1 cellular context compared by ENCODE assay signal in the genomic region with DNA sequence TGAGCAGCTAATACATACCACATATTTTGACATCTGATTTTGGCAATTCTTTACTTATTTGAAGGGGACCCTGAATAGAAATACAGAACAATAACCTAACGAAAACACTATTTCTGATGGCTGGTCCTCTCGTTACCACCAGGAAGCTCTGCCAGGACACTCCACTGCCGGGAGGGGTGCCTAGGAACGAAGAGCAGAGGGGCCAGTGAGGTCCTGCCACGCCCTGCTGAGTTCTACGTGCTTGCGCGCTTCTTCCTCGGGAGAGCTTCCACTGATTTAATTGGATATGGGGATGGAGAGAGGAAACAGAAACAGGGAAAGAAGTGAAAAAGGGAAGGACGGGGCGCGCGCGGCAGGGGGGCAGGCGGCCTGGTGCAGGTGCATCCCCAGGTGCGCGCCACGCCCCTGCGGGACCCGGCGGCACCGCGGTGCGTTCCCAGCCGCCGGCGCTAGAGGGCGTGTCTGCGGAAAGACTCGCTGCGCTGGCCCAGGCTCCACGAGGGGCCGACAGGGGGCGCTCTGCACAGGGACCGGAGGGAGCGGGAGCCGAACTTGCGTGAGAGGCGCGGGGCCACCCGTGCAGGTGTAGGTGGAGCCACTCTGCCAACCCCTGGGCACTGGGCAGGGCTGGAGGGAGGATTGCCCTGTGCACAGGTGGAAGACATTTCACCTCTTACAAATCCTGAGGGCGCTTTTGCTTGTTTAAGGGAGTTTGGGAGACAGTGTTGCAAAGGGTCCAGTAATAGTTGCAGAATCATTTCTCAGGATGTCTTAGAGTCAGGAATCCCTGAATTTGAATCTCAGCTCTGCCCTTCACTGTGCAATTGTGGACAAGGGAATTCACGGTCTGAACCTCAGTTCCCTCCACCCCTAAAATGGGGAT.
TF ChIP-seq lines count a peak whose summit lies in the region.

No MANE protein-coding gene starts in this region.

TF ChIP-seq in K562, 482 proteins besides CTCF, POLR2A, EP300 and RAD21 (continued from another document and continues in another):
- TF ChIP-seq, protein P1, sequence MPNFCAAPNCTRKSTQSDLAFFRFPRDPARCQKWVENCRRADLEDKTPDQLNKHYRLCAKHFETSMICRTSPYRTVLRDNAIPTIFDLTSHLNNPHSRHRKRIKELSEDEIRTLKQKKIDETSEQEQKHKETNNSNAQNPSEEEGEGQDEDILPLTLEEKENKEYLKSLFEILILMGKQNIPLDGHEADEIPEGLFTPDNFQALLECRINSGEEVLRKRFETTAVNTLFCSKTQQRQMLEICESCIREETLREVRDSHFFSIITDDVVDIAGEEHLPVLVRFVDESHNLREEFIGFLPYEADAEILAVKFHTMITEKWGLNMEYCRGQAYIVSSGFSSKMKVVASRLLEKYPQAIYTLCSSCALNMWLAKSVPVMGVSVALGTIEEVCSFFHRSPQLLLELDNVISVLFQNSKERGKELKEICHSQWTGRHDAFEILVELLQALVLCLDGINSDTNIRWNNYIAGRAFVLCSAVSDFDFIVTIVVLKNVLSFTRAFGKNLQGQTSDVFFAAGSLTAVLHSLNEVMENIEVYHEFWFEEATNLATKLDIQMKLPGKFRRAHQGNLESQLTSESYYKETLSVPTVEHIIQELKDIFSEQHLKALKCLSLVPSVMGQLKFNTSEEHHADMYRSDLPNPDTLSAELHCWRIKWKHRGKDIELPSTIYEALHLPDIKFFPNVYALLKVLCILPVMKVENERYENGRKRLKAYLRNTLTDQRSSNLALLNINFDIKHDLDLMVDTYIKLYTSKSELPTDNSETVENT (CRISPR knock-in tag; IDR thresholded peaks at IDR 0.05): no peak
- TF ChIP-seq, protein P2, sequence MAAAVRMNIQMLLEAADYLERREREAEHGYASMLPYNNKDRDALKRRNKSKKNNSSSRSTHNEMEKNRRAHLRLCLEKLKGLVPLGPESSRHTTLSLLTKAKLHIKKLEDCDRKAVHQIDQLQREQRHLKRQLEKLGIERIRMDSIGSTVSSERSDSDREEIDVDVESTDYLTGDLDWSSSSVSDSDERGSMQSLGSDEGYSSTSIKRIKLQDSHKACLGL (CRISPR knock-in tag; IDR thresholded peaks at IDR 0.05; ENCODE audit: borderline replicate concordance, poor library complexity, severe bottlenecking): no peak
- TF ChIP-seq, protein P3, sequence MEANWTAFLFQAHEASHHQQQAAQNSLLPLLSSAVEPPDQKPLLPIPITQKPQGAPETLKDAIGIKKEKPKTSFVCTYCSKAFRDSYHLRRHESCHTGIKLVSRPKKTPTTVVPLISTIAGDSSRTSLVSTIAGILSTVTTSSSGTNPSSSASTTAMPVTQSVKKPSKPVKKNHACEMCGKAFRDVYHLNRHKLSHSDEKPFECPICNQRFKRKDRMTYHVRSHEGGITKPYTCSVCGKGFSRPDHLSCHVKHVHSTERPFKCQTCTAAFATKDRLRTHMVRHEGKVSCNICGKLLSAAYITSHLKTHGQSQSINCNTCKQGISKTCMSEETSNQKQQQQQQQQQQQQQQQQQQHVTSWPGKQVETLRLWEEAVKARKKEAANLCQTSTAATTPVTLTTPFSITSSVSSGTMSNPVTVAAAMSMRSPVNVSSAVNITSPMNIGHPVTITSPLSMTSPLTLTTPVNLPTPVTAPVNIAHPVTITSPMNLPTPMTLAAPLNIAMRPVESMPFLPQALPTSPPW (CRISPR knock-in tag; IDR thresholded peaks at IDR 0.05): no peak
- TF ChIP-seq, protein P4, sequence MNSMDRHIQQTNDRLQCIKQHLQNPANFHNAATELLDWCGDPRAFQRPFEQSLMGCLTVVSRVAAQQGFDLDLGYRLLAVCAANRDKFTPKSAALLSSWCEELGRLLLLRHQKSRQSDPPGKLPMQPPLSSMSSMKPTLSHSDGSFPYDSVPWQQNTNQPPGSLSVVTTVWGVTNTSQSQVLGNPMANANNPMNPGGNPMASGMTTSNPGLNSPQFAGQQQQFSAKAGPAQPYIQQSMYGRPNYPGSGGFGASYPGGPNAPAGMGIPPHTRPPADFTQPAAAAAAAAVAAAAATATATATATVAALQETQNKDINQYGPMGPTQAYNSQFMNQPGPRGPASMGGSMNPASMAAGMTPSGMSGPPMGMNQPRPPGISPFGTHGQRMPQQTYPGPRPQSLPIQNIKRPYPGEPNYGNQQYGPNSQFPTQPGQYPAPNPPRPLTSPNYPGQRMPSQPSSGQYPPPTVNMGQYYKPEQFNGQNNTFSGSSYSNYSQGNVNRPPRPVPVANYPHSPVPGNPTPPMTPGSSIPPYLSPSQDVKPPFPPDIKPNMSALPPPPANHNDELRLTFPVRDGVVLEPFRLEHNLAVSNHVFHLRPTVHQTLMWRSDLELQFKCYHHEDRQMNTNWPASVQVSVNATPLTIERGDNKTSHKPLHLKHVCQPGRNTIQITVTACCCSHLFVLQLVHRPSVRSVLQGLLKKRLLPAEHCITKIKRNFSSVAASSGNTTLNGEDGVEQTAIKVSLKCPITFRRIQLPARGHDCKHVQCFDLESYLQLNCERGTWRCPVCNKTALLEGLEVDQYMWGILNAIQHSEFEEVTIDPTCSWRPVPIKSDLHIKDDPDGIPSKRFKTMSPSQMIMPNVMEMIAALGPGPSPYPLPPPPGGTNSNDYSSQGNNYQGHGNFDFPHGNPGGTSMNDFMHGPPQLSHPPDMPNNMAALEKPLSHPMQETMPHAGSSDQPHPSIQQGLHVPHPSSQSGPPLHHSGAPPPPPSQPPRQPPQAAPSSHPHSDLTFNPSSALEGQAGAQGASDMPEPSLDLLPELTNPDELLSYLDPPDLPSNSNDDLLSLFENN (IDR thresholded peaks at IDR 0.05; ENCODE audit: low read depth in 2 of 2, low read length in 2 of 2): 0 out of 4 replicates have a peak, but pooled peaks of 1 of the 2 experiments have one; percentile 13
- no peak for TF ChIP-seq C11orf30 (IDR thresholded peaks at IDR 0.05; ENCODE audit: low read depth)
- no peak for TF ChIP-seq L3MBTL2 (IDR thresholded peaks at IDR 0.05)
- peak; percentile 46; the same call in 1 of the 2 replicates for TF ChIP-seq SAFB (IDR thresholded peaks at IDR 0.05; ENCODE audit: borderline replicate concordance, low read depth, low read length)
- TF ChIP-seq LCOR (CRISPR knock-in tag; IDR thresholded peaks at IDR 0.05): 0 out of 2 replicates have a peak, but pooled peaks have one; percentile 28
- no peak for TF ChIP-seq ZNF41 (CRISPR knock-in tag; conservative IDR thresholded peaks at IDR 0.05)
- TF ChIP-seq ZBTB7A (IDR thresholded peaks at IDR 0.05; ENCODE audit: borderline replicate concordance, control insufficient read depth, low read depth, low read length): 0 out of 2 replicates have a peak, but pooled peaks have one; percentile 18
- TF ChIP-seq ZNF551 (CRISPR knock-in tag; IDR thresholded peaks at IDR 0.05): no peak
- TF ChIP-seq CBX2 (IDR thresholded peaks at IDR 0.05; ENCODE audit: insufficient read depth, low read length, poor library complexity, severe bottlenecking): no peak
- no peak for TF ChIP-seq ZNF785 (CRISPR knock-in tag; IDR thresholded peaks at IDR 0.05)
- TF ChIP-seq ETS2 (tag; IDR thresholded peaks at IDR 0.05; ENCODE audit: borderline replicate concordance, poor library complexity, severe bottlenecking): no peak
- no peak for TF ChIP-seq RAD51 (IDR thresholded peaks at IDR 0.05; ENCODE audit: borderline replicate concordance, low read depth)
- no peak for TF ChIP-seq ZNF282 (CRISPR knock-in tag; IDR thresholded peaks at IDR 0.05)
- TF ChIP-seq SETDB1 (IDR thresholded peaks at IDR 0.05; ENCODE audit: low read length): no peak
- peak; percentile 67 for TF ChIP-seq U2AF1 (optimal IDR thresholded peaks at IDR 0.05; ENCODE audit: low read depth, low read length)
- no peak for TF ChIP-seq CCAR2 (IDR thresholded peaks at IDR 0.05; ENCODE audit: low read depth, low read length)
- TF ChIP-seq FIP1L1 (IDR thresholded peaks at IDR 0.05; ENCODE audit: low read depth, low read length, poor library complexity, severe bottlenecking): peak; percentile 81
- 0 out of 3 replicates have a peak, but pooled peaks of 1 of the 2 experiments have one; percentile 40 for TF ChIP-seq CBX3 (IDR thresholded peaks at IDR 0.05; ENCODE audit: borderline replicate concordance in 1 of 2, low read length in 2 of 2)
- TF ChIP-seq GTF2E2 (tag; IDR thresholded peaks at IDR 0.05): no peak
- TF ChIP-seq, protein P5, sequence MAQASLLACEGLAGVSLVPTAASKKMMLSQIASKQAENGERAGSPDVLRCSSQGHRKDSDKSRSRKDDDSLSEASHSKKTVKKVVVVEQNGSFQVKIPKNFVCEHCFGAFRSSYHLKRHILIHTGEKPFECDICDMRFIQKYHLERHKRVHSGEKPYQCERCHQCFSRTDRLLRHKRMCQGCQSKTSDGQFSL (CRISPR knock-in tag; IDR thresholded peaks at IDR 0.05): no peak
- TF ChIP-seq, protein P5 (tag; IDR thresholded peaks at IDR 0.05): no peak
- TF ChIP-seq RFX5 (IDR thresholded peaks at IDR 0.05; ENCODE audit: low read depth, low read length): no peak
- TF ChIP-seq, protein P6, sequence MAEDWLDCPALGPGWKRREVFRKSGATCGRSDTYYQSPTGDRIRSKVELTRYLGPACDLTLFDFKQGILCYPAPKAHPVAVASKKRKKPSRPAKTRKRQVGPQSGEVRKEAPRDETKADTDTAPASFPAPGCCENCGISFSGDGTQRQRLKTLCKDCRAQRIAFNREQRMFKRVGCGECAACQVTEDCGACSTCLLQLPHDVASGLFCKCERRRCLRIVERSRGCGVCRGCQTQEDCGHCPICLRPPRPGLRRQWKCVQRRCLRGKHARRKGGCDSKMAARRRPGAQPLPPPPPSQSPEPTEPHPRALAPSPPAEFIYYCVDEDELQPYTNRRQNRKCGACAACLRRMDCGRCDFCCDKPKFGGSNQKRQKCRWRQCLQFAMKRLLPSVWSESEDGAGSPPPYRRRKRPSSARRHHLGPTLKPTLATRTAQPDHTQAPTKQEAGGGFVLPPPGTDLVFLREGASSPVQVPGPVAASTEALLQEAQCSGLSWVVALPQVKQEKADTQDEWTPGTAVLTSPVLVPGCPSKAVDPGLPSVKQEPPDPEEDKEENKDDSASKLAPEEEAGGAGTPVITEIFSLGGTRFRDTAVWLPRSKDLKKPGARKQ (CRISPR knock-in tag; IDR thresholded peaks at IDR 0.05): no peak
- no peak for TF ChIP-seq NR4A1 (CRISPR knock-in tag; IDR thresholded peaks at IDR 0.05)
- no peak for TF ChIP-seq NR4A1 (tag; IDR thresholded peaks at IDR 0.05)
- TF ChIP-seq MTA2 (IDR thresholded peaks at IDR 0.05; ENCODE audit: low read depth): no peak
- peak; percentile 71 for TF ChIP-seq CXXC5 (CRISPR knock-in tag; IDR thresholded peaks at IDR 0.05)
- TF ChIP-seq, protein P7, sequence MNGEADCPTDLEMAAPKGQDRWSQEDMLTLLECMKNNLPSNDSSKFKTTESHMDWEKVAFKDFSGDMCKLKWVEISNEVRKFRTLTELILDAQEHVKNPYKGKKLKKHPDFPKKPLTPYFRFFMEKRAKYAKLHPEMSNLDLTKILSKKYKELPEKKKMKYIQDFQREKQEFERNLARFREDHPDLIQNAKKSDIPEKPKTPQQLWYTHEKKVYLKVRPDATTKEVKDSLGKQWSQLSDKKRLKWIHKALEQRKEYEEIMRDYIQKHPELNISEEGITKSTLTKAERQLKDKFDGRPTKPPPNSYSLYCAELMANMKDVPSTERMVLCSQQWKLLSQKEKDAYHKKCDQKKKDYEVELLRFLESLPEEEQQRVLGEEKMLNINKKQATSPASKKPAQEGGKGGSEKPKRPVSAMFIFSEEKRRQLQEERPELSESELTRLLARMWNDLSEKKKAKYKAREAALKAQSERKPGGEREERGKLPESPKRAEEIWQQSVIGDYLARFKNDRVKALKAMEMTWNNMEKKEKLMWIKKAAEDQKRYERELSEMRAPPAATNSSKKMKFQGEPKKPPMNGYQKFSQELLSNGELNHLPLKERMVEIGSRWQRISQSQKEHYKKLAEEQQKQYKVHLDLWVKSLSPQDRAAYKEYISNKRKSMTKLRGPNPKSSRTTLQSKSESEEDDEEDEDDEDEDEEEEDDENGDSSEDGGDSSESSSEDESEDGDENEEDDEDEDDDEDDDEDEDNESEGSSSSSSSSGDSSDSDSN (IDR thresholded peaks at IDR 0.05; ENCODE audit: borderline replicate concordance in 1 of 2, low read depth in 2 of 2, low read length in 2 of 2): 0 out of 4 replicates have a peak, but pooled peaks of 1 of the 2 experiments have one; percentile 32
- no peak for TF ChIP-seq HMG20A (CRISPR knock-in tag; conservative IDR thresholded peaks at IDR 0.05)
- no peak for TF ChIP-seq ZZZ3 (IDR thresholded peaks at IDR 0.05)
- no peak for TF ChIP-seq ZNF174 (CRISPR knock-in tag; IDR thresholded peaks at IDR 0.05)
- peak in 1 of 2 experiments; percentile 65; a peak in 1 of 4 replicates for TF ChIP-seq MAZ (CRISPR knock-in tag; conservative IDR thresholded peaks at IDR 0.05 in 1 of 2, IDR thresholded peaks at IDR 0.05 in 1 of 2)
- TF ChIP-seq TRIM24 (IDR thresholded peaks at IDR 0.05): no peak
- TF ChIP-seq, protein P8, sequence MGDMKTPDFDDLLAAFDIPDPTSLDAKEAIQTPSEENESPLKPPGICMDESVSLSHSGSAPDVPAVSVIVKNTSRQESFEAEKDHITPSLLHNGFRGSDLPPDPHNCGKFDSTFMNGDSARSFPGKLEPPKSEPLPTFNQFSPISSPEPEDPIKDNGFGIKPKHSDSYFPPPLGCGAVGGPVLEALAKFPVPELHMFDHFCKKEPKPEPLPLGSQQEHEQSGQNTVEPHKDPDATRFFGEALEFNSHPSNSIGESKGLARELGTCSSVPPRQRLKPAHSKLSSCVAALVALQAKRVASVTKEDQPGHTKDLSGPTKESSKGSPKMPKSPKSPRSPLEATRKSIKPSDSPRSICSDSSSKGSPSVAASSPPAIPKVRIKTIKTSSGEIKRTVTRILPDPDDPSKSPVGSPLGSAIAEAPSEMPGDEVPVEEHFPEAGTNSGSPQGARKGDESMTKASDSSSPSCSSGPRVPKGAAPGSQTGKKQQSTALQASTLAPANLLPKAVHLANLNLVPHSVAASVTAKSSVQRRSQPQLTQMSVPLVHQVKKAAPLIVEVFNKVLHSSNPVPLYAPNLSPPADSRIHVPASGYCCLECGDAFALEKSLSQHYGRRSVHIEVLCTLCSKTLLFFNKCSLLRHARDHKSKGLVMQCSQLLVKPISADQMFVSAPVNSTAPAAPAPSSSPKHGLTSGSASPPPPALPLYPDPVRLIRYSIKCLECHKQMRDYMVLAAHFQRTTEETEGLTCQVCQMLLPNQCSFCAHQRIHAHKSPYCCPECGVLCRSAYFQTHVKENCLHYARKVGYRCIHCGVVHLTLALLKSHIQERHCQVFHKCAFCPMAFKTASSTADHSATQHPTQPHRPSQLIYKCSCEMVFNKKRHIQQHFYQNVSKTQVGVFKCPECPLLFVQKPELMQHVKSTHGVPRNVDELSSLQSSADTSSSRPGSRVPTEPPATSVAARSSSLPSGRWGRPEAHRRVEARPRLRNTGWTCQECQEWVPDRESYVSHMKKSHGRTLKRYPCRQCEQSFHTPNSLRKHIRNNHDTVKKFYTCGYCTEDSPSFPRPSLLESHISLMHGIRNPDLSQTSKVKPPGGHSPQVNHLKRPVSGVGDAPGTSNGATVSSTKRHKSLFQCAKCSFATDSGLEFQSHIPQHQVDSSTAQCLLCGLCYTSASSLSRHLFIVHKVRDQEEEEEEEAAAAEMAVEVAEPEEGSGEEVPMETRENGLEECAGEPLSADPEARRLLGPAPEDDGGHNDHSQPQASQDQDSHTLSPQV (IDR thresholded peaks at IDR 0.05): peak; percentile 68; the same call in 1 of the 2 replicates
- no peak for TF ChIP-seq KDM2B (CRISPR knock-in tag; IDR thresholded peaks at IDR 0.05)
- TF ChIP-seq ETV1 (tag; conservative IDR thresholded peaks at IDR 0.05; ENCODE audit: low read depth): no peak
- 0 out of 4 replicates have a peak, but pooled peaks have one; percentile 37 to 51 for TF ChIP-seq KDM1A (IDR thresholded peaks at IDR 0.05)
- peak; percentile 59; the same call in 1 of the 2 replicates for TF ChIP-seq MYC (IDR thresholded peaks at IDR 0.05; ENCODE audit: low read depth, low read length)
- TF ChIP-seq MYC (CRISPR knock-in tag; IDR thresholded peaks at IDR 0.05; ENCODE audit: borderline replicate concordance, low read depth): no peak
- no peak for TF ChIP-seq SMAD4 (CRISPR knock-in tag; conservative IDR thresholded peaks at IDR 0.05)
